In the genomic region with DNA sequence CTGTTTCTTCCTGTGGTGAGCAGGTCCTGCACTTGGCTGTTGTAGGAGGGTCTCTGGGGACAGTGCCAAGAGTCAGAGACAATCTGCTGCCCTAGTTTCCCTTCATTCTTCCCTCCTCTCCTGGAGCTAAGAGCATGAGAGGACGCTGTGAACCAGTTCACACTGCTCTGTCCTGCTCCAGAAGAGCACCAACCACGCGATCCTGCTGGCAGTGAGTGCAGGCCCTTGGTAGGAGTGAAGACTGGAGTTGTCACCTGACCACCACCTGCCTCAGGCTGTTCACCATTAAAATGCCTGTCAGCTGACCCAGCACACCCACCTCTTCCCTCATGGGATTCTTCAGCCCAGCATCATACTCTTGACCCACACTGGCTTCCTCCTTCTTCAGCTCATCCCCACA, we compare ENCODE assay signal across 18 cellular contexts. TPM values are rescaled to one million over a fixed set of nuclear protein-coding genes. Genes with fewer than 3 reads are reported as not detected.
DNase-seq lines count a peak whose midpoint lies in the region; ATAC-seq and TF ChIP-seq lines count a peak whose summit lies in the region.
"Had no signal": no experiment of that assay in that cellular context is flagged by ENCODE, and none has a peak within 500 bp of the region (broad histone marks: within the 10 kb centered on the region; RNA-seq: fewer than 3 reads in every experiment).

No MANE protein-coding gene starts in this region.

- peak overlapping the region in 1 of 2 experiments; percentile 10 for H2BK12ac ChIP-seq in mesenchymal stem cell (ENCODE audit: low read length in 2 of 2)

- TF ChIP-seq CTCF in activated CD8-positive, alpha-beta T cell treated with anti-CD3 and anti-CD28 coated beads for 36 hours (IDR thresholded peaks at IDR 0.05) = no peak

- H3K9ac ChIP-seq in mesenchymal stem cell (ENCODE audit: low read length) = no peak overlapping the region
- H3K9ac ChIP-seq: KMS-11 had no signal

- H4K8ac ChIP-seq in mesenchymal stem cell (ENCODE audit: low read length) = peak overlapping the region; percentile 69

- H2BK120ac ChIP-seq in mesenchymal stem cell (ENCODE audit: low read depth, low read length) = no peak overlapping the region

- peaks cover 49% of the 10 kb centered on the region for H3K36me3 Mint-ChIP-seq in activated CD8-positive, alpha-beta T cell treated with anti-CD3 and anti-CD28 coated beads, Interleukin-2, amount 10 ng/mL, durations not matched to agents 7 days and 5 days (ENCODE audit: low read depth)
- no peaks in the 10 kb centered on the region for H3K36me3 Mint-ChIP-seq in activated CD8-positive, alpha-beta T cell treated with anti-CD3 and anti-CD28 coated beads for 36 hours (ENCODE audit: low read depth)
- H3K36me3 Mint-ChIP-seq in T-helper 17 cell (ENCODE audit: low read depth) (peaks cover 12% of the 10 kb centered on the region), immature natural killer cell (peaks cover under 1 to 17% (median 7%) of the 10 kb centered on the region in 3 donors)
- peaks cover 30% of the 10 kb centered on the region for H3K36me3 Mint-ChIP-seq in activated CD8-positive, alpha-beta memory T cell treated with anti-CD3 and anti-CD28 coated beads, Interleukin-2, amount 10 ng/mL, durations not matched to agents 7 days and 5 days

- no peak overlapping the region for H3K4me3 Mint-ChIP-seq in activated CD8-positive, alpha-beta T cell treated with anti-CD3 and anti-CD28 coated beads, Interleukin-2, amount 10 ng/mL, durations not matched to agents 7 days and 5 days
- H3K4me3 Mint-ChIP-seq in activated CD8-positive, alpha-beta T cell treated with anti-CD3 and anti-CD28 coated beads for 36 hours = no peak overlapping the region
- H3K4me3 Mint-ChIP-seq in T-helper 17 cell (peak overlapping the region; percentile 31), immature natural killer cell (peak overlapping the region in 1 of 5 donors; percentile 7)
- H3K4me3 Mint-ChIP-seq in activated CD8-positive, alpha-beta memory T cell treated with anti-CD3 and anti-CD28 coated beads, Interleukin-2, amount 10 ng/mL, durations not matched to agents 7 days and 5 days = no peak overlapping the region

- H3K4me3 ChIP-seq in mesenchymal stem cell (ENCODE audit: insufficient read depth in 1 of 2, low read depth in 1 of 2, low read length in 2 of 2) = no peak overlapping the region
- H3K4me3 ChIP-seq: MG63 had no signal

- H2BK15ac ChIP-seq in mesenchymal stem cell (ENCODE audit: low read depth, poor library complexity, severe bottlenecking) = peak overlapping the region; percentile 4

- peaks cover 6% of the 10 kb centered on the region for H3K27me3 Mint-ChIP-seq in activated CD8-positive, alpha-beta T cell treated with anti-CD3 and anti-CD28 coated beads, Interleukin-2, amount 10 ng/mL, durations not matched to agents 7 days and 5 days (ENCODE audit: low read depth)
- H3K27me3 Mint-ChIP-seq in activated CD8-positive, alpha-beta T cell treated with anti-CD3 and anti-CD28 coated beads for 36 hours = peaks cover 37% of the 10 kb centered on the region
- peaks cover 38% of the 10 kb centered on the region for H3K27me3 Mint-ChIP-seq in T-helper 17 cell
- H3K27me3 Mint-ChIP-seq in immature natural killer cell (ENCODE audit: low read depth in 3 of 3) = peaks cover 3 to 17% (median 12%) of the 10 kb centered on the region in 3 donors
- peaks cover 19% of the 10 kb centered on the region for H3K27me3 Mint-ChIP-seq in activated CD8-positive, alpha-beta memory T cell treated with anti-CD3 and anti-CD28 coated beads, Interleukin-2, amount 10 ng/mL, durations not matched to agents 7 days and 5 days

- H3K4me2 ChIP-seq in mesenchymal stem cell (ENCODE audit: low read length, poor library complexity, severe bottlenecking) = no peak overlapping the region
- H3K4me2 ChIP-seq: KMS-11 had no signal

- no peak overlapping the region for H3K18ac ChIP-seq in mesenchymal stem cell (ENCODE audit: low read depth in 1 of 2, low read length in 2 of 2)

- CTCF ChIA-PET in activated CD8-positive, alpha-beta T cell treated with anti-CD3 and anti-CD28 coated beads, Interleukin-2, amount 10 ng/mL, durations not matched to agents 7 days and 5 days (lab: Charles Lee) = no interaction called here
- CTCF ChIA-PET in activated CD8-positive, alpha-beta T cell treated with anti-CD3 and anti-CD28 coated beads for 36 hours (lab: Charles Lee) = no interaction called here
- CTCF ChIA-PET in activated CD8-positive, alpha-beta memory T cell treated with anti-CD3 and anti-CD28 coated beads, Interleukin-2, amount 10 ng/mL, durations not matched to agents 7 days and 5 days (lab: Charles Lee) = no interaction called here

- H3K4me1 ChIP-seq in mesenchymal stem cell (ENCODE audit: control insufficient read depth, insufficient read depth, low read depth, low read length) = peaks cover 22% of the 10 kb centered on the region

- H3K4ac ChIP-seq in mesenchymal stem cell (ENCODE audit: low read depth in 1 of 2, low read length in 2 of 2) = peak overlapping the region in 1 of 2 experiments; percentile 51

- no peak overlapping the region for H3K27ac ChIP-seq in mesenchymal stem cell (ENCODE audit: low read length, poor library complexity, severe bottlenecking)
- H3K27ac ChIP-seq: KMS-11 had no signal

- H2AK5ac ChIP-seq in mesenchymal stem cell (ENCODE audit: low read length, severe bottlenecking) = no peak overlapping the region

- H3K27me3 ChIP-seq in mesenchymal stem cell (ENCODE audit: control insufficient read depth in 1 of 2, insufficient read depth in 1 of 2, low read length in 2 of 2) = peaks cover 41 to 44% of the 10 kb centered on the region in 2 experiments
- H3K27me3 ChIP-seq: MG63 had no signal

- no peak overlapping the region for H2BK5ac ChIP-seq in mesenchymal stem cell (ENCODE audit: low read depth, low read length, poor library complexity, severe bottlenecking)

- H3K4me1 Mint-ChIP-seq in activated CD8-positive, alpha-beta T cell treated with anti-CD3 and anti-CD28 coated beads, Interleukin-2, amount 10 ng/mL, durations not matched to agents 7 days and 5 days (ENCODE audit: low read depth) = peaks cover 38% of the 10 kb centered on the region
- peaks cover 17% of the 10 kb centered on the region for H3K4me1 Mint-ChIP-seq in activated CD8-positive, alpha-beta T cell treated with anti-CD3 and anti-CD28 coated beads for 36 hours (ENCODE audit: low read depth)
- H3K4me1 Mint-ChIP-seq in T-helper 17 cell = peaks cover 17% of the 10 kb centered on the region
- peaks cover 27 to 34% of the 10 kb centered on the region in 2 donors for H3K4me1 Mint-ChIP-seq in immature natural killer cell
- H3K4me1 Mint-ChIP-seq in activated CD8-positive, alpha-beta memory T cell treated with anti-CD3 and anti-CD28 coated beads, Interleukin-2, amount 10 ng/mL, durations not matched to agents 7 days and 5 days = peaks cover 43% of the 10 kb centered on the region

- DNase-seq in activated CD8-positive, alpha-beta T cell treated with anti-CD3 and anti-CD28 coated beads, Interleukin-2, amount 10 ng/mL, durations not matched to agents 7 days and 5 days = no peak
- no peak for DNase-seq in activated CD8-positive, alpha-beta T cell treated with anti-CD3 and anti-CD28 coated beads for 36 hours
- no peak for DNase-seq in T-helper 17 cell
- no peak for DNase-seq in mesenchymal stem cell
- no peak for DNase-seq in activated T-cell treated with anti-CD3 and anti-CD28 coated beads for 4 hours
- no peak for DNase-seq in immature natural killer cell
- DNase-seq in pons (ENCODE audit: low spot score) = no peak
- DNase-seq in activated CD8-positive, alpha-beta memory T cell treated with anti-CD3 and anti-CD28 coated beads, Interleukin-2, amount 10 ng/mL, durations not matched to agents 7 days and 5 days = no peak
- DNase-seq: Calu3; CD4-positive, alpha-beta T cell; MG63; NCI-H1105; NCI-H187; NCI-H2171; NCI-H446 treated with DMSO at 0.1 percent for 48 hours; NCI-H748 treated with DMSO at 0.1 percent for 48 hours; PC-3 had no signal

- peak overlapping the region; percentile 36 for H4K91ac ChIP-seq in mesenchymal stem cell (ENCODE audit: low read length)

- peaks cover 0 to 3% of the 10 kb centered on the region in 2 experiments for H3K36me3 ChIP-seq in mesenchymal stem cell (ENCODE audit: control insufficient read depth in 1 of 2, insufficient read depth in 2 of 2, low read depth in 1 of 2, low read length in 2 of 2)
- H3K36me3 ChIP-seq: MG63 had no signal

- intact Hi-C loops in activated CD8-positive, alpha-beta T cell treated with anti-CD3 and anti-CD28 coated beads for 36 hours (cut with micrococcal nuclease) = no loop called here

- no peak overlapping the region for H3K23ac ChIP-seq in mesenchymal stem cell (ENCODE audit: low read length in 2 of 2)

- no peaks in the 10 kb centered on the region for H3K9me3 Mint-ChIP-seq in activated CD8-positive, alpha-beta T cell treated with anti-CD3 and anti-CD28 coated beads, Interleukin-2, amount 10 ng/mL, durations not matched to agents 7 days and 5 days (ENCODE audit: insufficient read depth)
- H3K9me3 Mint-ChIP-seq in activated CD8-positive, alpha-beta T cell treated with anti-CD3 and anti-CD28 coated beads for 36 hours = no peaks in the 10 kb centered on the region
- no peaks in the 10 kb centered on the region for H3K9me3 Mint-ChIP-seq in immature natural killer cell
- peaks cover 3% of the 10 kb centered on the region for H3K9me3 Mint-ChIP-seq in activated CD8-positive, alpha-beta memory T cell treated with anti-CD3 and anti-CD28 coated beads, Interleukin-2, amount 10 ng/mL, durations not matched to agents 7 days and 5 days (ENCODE audit: low read depth)
- H3K9me3 Mint-ChIP-seq: CD4-positive, alpha-beta T cell had no signal

- H3K9me3 ChIP-seq in T-helper 17 cell (ENCODE audit: control insufficient read depth, low read length, poor library complexity, severe bottlenecking) = no peaks in the 10 kb centered on the region
- H3K9me3 ChIP-seq in mesenchymal stem cell (ENCODE audit: control insufficient read depth, low read length) = no peaks in the 10 kb centered on the region
- H3K9me3 ChIP-seq: MG63 had no signal

- no peak for ATAC-seq in activated CD8-positive, alpha-beta T cell treated with anti-CD3 and anti-CD28 coated beads, Interleukin-2, amount 10 ng/mL, durations not matched to agents 7 days and 5 days
- no peak for ATAC-seq in activated CD8-positive, alpha-beta T cell treated with anti-CD3 and anti-CD28 coated beads for 36 hours
- ATAC-seq in T-helper 17 cell = no peak
- no peak for ATAC-seq in activated CD8-positive, alpha-beta memory T cell treated with anti-CD3 and anti-CD28 coated beads, Interleukin-2, amount 10 ng/mL, durations not matched to agents 7 days and 5 days
- ATAC-seq: PC-3 had no signal

- POLR2A ChIA-PET in activated CD8-positive, alpha-beta T cell treated with anti-CD3 and anti-CD28 coated beads, Interleukin-2, amount 10 ng/mL, durations not matched to agents 7 days and 5 days (lab: Charles Lee) = no interaction called here
- POLR2A ChIA-PET in activated CD8-positive, alpha-beta T cell treated with anti-CD3 and anti-CD28 coated beads for 36 hours (lab: Charles Lee) = no interaction called here

- H3K79me1 ChIP-seq in mesenchymal stem cell (replicated peaks; ENCODE audit: low read length, poor library complexity, severe bottlenecking) = no peaks in the 10 kb centered on the region

- H3K14ac ChIP-seq in mesenchymal stem cell (ENCODE audit: low read length in 2 of 2) = no peak overlapping the region

- no peak overlapping the region for H2AFZ ChIP-seq in mesenchymal stem cell (ENCODE audit: low read depth, low read length)

- H3K27ac Mint-ChIP-seq in activated CD8-positive, alpha-beta T cell treated with anti-CD3 and anti-CD28 coated beads, Interleukin-2, amount 10 ng/mL, durations not matched to agents 7 days and 5 days = peak overlapping the region; percentile 33
- no peak overlapping the region for H3K27ac Mint-ChIP-seq in activated CD8-positive, alpha-beta T cell treated with anti-CD3 and anti-CD28 coated beads for 36 hours
- H3K27ac Mint-ChIP-seq in T-helper 17 cell (no peak overlapping the region), immature natural killer cell (peak overlapping the region in 3 of 6 donors; percentile 51 to 97 (median 89))
- H3K27ac Mint-ChIP-seq in activated CD8-positive, alpha-beta memory T cell treated with anti-CD3 and anti-CD28 coated beads, Interleukin-2, amount 10 ng/mL, durations not matched to agents 7 days and 5 days = no peak overlapping the region
- H3K27ac Mint-ChIP-seq: CD4-positive, alpha-beta T cell had no signal

- WGBS in mesenchymal stem cell = 89% methylated on average over 3 of the region's 3 CpGs

RNA-seq across cellular contexts. Expression of gene TM6SF1, which starts 2.9 kb away (rescaled TPM):
- total RNA-seq in activated CD8-positive, alpha-beta T cell treated with anti-CD3 and anti-CD28 coated beads, Interleukin-2, amount 10 ng/mL, durations not matched to agents 7 days and 5 days = 10 to 100 TPM; 18.2 to 22.1 TPM
- 1 to 10 TPM; 5.6 TPM for total RNA-seq in activated CD8-positive, alpha-beta T cell treated with anti-CD3 and anti-CD28 coated beads for 36 hours
- 1 to 10 TPM in 1 of 2 donors, under 1 TPM in 1; 0.85 to 4.3 TPM for total RNA-seq in T-helper 17 cell
- polyA plus RNA-seq in mesenchymal stem cell (2013, experiment 1 of 2) = 5.1 TPM
- polyA plus RNA-seq in mesenchymal stem cell (2013, experiment 2 of 2) = 5.1 TPM
- polyA plus RNA-seq in immature natural killer cell = 10 to 100 TPM; 17.2 to 20.2 (median 17.9) TPM
- 10 to 100 TPM; 13.3 to 22.4 TPM for total RNA-seq in activated CD8-positive, alpha-beta memory T cell treated with anti-CD3 and anti-CD28 coated beads, Interleukin-2, amount 10 ng/mL, durations not matched to agents 7 days and 5 days
- total RNA-seq: Calu3; CD4-positive, alpha-beta T cell; PC-3 had no signal

RNA-seq across cellular contexts. Expression of gene BTBD1, which starts 43.3 kb away (rescaled TPM):
- 10 to 100 TPM; 67.4 to 70.9 TPM for total RNA-seq in activated CD8-positive, alpha-beta T cell treated with anti-CD3 and anti-CD28 coated beads, Interleukin-2, amount 10 ng/mL, durations not matched to agents 7 days and 5 days
- total RNA-seq in activated CD8-positive, alpha-beta T cell treated with anti-CD3 and anti-CD28 coated beads for 36 hours = 10 to 100 TPM; 63.3 to 63.8 TPM
- 10 to 100 TPM; 37.6 to 45.3 TPM for total RNA-seq in T-helper 17 cell
- polyA plus RNA-seq in mesenchymal stem cell (2013, experiment 1 of 2) = 51.9 TPM
- polyA plus RNA-seq in mesenchymal stem cell (2013, experiment 2 of 2) = 54.3 TPM
- polyA plus RNA-seq in immature natural killer cell = 10 to 100 TPM; 45.6 to 61.9 (median 56.1) TPM
- total RNA-seq in activated CD8-positive, alpha-beta memory T cell treated with anti-CD3 and anti-CD28 coated beads, Interleukin-2, amount 10 ng/mL, durations not matched to agents 7 days and 5 days = 10 to 100 TPM; 62.5 to 73.2 TPM
